ENCODE assay signal across 1 cellular context in genomic region chr1:153608742-153609584, GRCh38.
TF ChIP-seq lines count a peak whose summit lies in the region.

No MANE protein-coding gene starts in this region.

TF ChIP-seq in HepG2, 621 proteins besides CTCF, POLR2A, EP300 and RAD21 (continues in another document):
- TF ChIP-seq, protein P1, sequence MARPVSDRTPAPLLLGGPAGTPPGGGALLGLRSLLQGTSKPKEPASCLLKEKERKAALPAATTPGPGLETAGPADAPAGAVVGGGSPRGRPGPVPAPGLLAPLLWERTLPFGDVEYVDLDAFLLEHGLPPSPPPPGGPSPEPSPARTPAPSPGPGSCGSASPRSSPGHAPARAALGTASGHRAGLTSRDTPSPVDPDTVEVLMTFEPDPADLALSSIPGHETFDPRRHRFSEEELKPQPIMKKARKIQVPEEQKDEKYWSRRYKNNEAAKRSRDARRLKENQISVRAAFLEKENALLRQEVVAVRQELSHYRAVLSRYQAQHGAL (CRISPR knock-in tag; IDR thresholded peaks at IDR 0.05; ENCODE audit: not compliant biosample characterization), result no peak
- TF ChIP-seq CREB3 (CRISPR knock-in tag; IDR thresholded peaks at IDR 0.05) (no peak), AHR (CRISPR knock-in tag; IDR thresholded peaks at IDR 0.05) (0 out of 2 replicates have a peak, but pooled peaks have one; percentile 59), MAFF (IDR thresholded peaks at IDR 0.05; ENCODE audit: low read depth, low read length) (no peak), ZNF883 (CRISPR knock-in tag; IDR thresholded peaks at IDR 0.05; ENCODE audit: not compliant biosample characterization) (peak; percentile 56), ATF7 (IDR thresholded peaks at IDR 0.05) (no peak), ATF7 (CRISPR knock-in tag; IDR thresholded peaks at IDR 0.05) (peak; percentile 86), ZMAT3 (CRISPR knock-in tag; conservative IDR thresholded peaks at IDR 0.05) (peak; percentile 85), ZNF792 (CRISPR knock-in tag; IDR thresholded peaks at IDR 0.05) (peak; percentile 24; the same call in 1 of the 2 replicates), DNMT1 (CRISPR knock-in tag; IDR thresholded peaks at IDR 0.05) (no peak; the same call in 1 of the 2 replicates), MED1 (CRISPR knock-in tag; IDR thresholded peaks at IDR 0.05) (peak; percentile 75), ARID2 (CRISPR knock-in tag; IDR thresholded peaks at IDR 0.05; ENCODE audit: borderline replicate concordance) (peak; percentile 77; the same call in 1 of the 2 replicates), SALL1 (CRISPR knock-in tag; IDR thresholded peaks at IDR 0.05) (peak; percentile 45; the same call in 1 of the 2 replicates), ZNF616 (CRISPR knock-in tag; IDR thresholded peaks at IDR 0.05; ENCODE audit: low read depth) (peak; percentile 91), DRAP1 (CRISPR knock-in tag; IDR thresholded peaks at IDR 0.05) (peak; percentile 94), NR2C2 (CRISPR knock-in tag; IDR thresholded peaks at IDR 0.05; ENCODE audit: borderline replicate concordance) (peak; percentile 80), ZNF546 (CRISPR knock-in tag; conservative IDR thresholded peaks at IDR 0.05) (no peak), ZBTB46 (CRISPR knock-in tag; IDR thresholded peaks at IDR 0.05; ENCODE audit: borderline replicate concordance) (0 out of 2 replicates have a peak, but pooled peaks have one; percentile 78), GLI4 (CRISPR knock-in tag; IDR thresholded peaks at IDR 0.05; ENCODE audit: borderline replicate concordance) (no peak), ARNT2 (CRISPR knock-in tag; IDR thresholded peaks at IDR 0.05; ENCODE audit: low read depth) (peak; percentile 24; the same call in 1 of the 2 replicates), ZNF18 (CRISPR knock-in tag; IDR thresholded peaks at IDR 0.05; ENCODE audit: insufficient replicate concordance) (peak; percentile 85), FOXP1 (IDR thresholded peaks at IDR 0.05) (no peak), FOXP1 (CRISPR knock-in tag; IDR thresholded peaks at IDR 0.05) (peak; percentile 18; the same call in 1 of the 2 replicates), SP5 (CRISPR knock-in tag; IDR thresholded peaks at IDR 0.05; ENCODE audit: borderline replicate concordance, low read depth) (peak; percentile 95), FOXO1 (CRISPR knock-in tag; IDR thresholded peaks at IDR 0.05) (peak; percentile 52; the same call in 1 of the 2 replicates), ZNF224 (CRISPR knock-in tag; IDR thresholded peaks at IDR 0.05) (0 out of 2 replicates have a peak, but pooled peaks have one; percentile 78), IRF2 (CRISPR knock-in tag; IDR thresholded peaks at IDR 0.05) (peak; percentile 13), FOXK1 (CRISPR knock-in tag; IDR thresholded peaks at IDR 0.05; ENCODE audit: borderline replicate concordance, low read depth) (0 out of 2 replicates have a peak, but pooled peaks have one; percentile 16), SAP130 (CRISPR knock-in tag; IDR thresholded peaks at IDR 0.05; ENCODE audit: low read depth) (peak; percentile 84), RELA (CRISPR knock-in tag; IDR thresholded peaks at IDR 0.05) (no peak), RXRA (CRISPR knock-in tag; IDR thresholded peaks at IDR 0.05) (peak; percentile 80), GZF1 (CRISPR knock-in tag; IDR thresholded peaks at IDR 0.05) (no peak), ZNF879 (CRISPR knock-in tag; IDR thresholded peaks at IDR 0.05) (0 out of 2 replicates have a peak, but pooled peaks have one; percentile 38), ZBTB20 (CRISPR knock-in tag; IDR thresholded peaks at IDR 0.05; ENCODE audit: borderline replicate concordance, low read depth) (peak; percentile 58; the same call in 1 of the 2 replicates), ZBTB21 (CRISPR knock-in tag; IDR thresholded peaks at IDR 0.05) (no peak; the same call in 1 of the 2 replicates), ZFP36L2 (CRISPR knock-in tag; IDR thresholded peaks at IDR 0.05) (no peak), DMTF1 (CRISPR knock-in tag; IDR thresholded peaks at IDR 0.05) (0 out of 2 replicates have a peak, but pooled peaks have one; percentile 53), ZNF607 (CRISPR knock-in tag; IDR thresholded peaks at IDR 0.05; ENCODE audit: borderline replicate concordance) (peak; percentile 81; the same call in 1 of the 2 replicates), FOXK2 (IDR thresholded peaks at IDR 0.05) (peak; percentile 18; the same call in 1 of the 2 replicates)
- TF ChIP-seq, protein P2, sequence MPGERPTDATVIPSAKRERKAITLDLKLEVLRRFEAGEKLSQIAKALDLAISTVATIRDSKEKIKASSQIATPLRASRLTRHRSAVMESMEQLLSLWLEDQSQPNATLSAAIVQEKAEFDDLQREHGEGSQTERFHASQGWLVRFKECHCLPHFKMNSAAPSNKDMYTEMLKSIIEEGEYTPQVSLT (CRISPR knock-in tag; IDR thresholded peaks at IDR 0.05; ENCODE audit: borderline replicate concordance, low read depth), result 0 out of 2 replicates have a peak, but pooled peaks have one; percentile 65
- TF ChIP-seq, protein P3, sequence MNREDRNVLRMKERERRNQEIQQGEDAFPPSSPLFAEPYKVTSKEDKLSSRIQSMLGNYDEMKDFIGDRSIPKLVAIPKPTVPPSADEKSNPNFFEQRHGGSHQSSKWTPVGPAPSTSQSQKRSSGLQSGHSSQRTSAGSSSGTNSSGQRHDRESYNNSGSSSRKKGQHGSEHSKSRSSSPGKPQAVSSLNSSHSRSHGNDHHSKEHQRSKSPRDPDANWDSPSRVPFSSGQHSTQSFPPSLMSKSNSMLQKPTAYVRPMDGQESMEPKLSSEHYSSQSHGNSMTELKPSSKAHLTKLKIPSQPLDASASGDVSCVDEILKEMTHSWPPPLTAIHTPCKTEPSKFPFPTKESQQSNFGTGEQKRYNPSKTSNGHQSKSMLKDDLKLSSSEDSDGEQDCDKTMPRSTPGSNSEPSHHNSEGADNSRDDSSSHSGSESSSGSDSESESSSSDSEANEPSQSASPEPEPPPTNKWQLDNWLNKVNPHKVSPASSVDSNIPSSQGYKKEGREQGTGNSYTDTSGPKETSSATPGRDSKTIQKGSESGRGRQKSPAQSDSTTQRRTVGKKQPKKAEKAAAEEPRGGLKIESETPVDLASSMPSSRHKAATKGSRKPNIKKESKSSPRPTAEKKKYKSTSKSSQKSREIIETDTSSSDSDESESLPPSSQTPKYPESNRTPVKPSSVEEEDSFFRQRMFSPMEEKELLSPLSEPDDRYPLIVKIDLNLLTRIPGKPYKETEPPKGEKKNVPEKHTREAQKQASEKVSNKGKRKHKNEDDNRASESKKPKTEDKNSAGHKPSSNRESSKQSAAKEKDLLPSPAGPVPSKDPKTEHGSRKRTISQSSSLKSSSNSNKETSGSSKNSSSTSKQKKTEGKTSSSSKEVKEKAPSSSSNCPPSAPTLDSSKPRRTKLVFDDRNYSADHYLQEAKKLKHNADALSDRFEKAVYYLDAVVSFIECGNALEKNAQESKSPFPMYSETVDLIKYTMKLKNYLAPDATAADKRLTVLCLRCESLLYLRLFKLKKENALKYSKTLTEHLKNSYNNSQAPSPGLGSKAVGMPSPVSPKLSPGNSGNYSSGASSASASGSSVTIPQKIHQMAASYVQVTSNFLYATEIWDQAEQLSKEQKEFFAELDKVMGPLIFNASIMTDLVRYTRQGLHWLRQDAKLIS (CRISPR knock-in tag; IDR thresholded peaks at IDR 0.05), result no peak
- TF ChIP-seq, protein P4, sequence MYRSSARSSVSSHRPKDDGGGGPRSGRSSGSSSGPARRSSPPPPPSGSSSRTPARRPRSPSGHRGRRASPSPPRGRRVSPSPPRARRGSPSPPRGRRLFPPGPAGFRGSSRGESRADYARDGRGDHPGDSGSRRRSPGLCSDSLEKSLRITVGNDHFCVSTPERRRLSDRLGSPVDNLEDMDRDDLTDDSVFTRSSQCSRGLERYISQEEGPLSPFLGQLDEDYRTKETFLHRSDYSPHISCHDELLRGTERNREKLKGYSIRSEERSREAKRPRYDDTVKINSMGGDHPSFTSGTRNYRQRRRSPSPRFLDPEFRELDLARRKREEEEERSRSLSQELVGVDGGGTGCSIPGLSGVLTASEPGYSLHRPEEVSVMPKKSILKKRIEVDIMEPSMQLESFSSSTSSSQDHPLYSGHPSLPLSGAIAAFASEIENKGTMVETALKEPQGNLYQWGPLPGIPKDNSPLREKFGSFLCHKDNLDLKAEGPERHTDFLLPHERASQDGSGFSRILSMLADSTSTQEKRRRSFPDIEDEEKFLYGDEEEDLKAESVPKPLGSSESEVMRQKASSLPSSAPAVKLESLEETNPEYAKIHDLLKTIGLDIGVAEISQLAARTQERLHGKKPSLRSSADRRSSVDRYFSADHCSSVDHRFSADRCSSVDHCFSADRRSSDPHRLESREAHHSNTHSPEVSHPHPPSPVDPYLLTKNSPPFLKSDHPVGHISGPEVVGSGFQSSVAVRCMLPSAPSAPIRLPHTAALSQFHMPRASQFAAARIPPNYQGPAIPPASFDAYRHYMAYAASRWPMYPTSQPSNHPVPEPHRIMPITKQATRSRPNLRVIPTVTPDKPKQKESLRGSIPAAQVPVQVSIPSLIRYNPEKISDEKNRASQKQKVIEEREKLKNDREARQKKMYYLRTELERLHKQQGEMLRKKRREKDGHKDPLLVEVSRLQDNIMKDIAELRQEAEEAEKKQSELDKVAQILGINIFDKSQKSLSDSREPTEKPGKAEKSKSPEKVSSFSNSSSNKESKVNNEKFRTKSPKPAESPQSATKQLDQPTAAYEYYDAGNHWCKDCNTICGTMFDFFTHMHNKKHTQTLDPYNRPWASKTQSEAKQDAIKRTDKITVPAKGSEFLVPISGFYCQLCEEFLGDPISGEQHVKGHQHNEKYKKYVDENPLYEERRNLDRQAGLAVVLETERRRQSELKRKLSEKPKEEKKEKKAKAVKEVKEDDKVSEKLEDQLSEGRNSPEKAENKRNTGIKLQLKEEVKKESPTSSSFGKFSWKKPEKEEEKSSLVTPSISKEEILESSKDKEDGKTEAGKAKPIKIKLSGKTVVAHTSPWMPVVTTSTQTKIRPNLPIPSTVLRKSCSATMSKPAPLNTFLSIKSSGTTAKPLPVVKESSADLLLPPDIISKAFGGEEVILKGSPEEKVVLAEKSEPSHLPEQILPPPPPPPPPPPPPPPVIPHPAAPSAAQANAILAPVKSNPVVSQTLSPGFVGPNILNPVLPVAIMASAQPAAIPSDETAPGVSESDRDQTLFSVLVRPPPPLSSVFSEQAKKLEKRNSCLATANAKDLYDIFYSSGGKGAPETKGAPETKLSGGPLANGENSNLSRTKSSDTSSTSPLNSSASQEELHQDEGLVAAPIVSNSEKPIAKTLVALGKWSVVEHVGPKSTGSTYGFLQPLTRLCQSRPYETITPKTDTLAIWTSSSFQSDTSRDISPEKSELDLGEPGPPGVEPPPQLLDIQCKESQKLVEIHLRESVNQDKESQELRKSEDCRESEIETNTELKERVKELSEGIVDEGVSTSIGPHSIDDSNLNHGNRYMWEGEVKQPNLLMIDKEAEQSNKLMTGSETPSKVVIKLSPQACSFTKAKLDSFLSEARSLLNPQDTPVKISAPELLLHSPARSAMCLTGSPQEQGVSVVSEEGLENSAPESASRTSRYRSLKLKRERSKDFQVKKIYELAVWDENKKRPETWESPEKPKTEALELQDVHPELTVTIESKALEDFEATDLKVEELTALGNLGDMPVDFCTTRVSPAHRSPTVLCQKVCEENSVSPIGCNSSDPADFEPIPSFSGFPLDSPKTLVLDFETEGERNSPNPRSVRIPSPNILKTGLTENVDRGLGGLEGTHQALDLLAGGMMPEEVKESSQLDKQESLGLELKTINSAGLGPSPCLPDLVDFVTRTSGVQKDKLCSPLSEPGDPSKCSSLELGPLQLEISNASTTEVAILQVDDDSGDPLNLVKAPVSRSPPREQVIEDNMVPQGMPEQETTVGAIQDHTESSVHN (CRISPR knock-in tag; IDR thresholded peaks at IDR 0.05), result peak; percentile 57; the same call in 1 of the 2 replicates
